Comparison of ENCODE assay signal across 2 cellular contexts in genomic region chrY:18696788-18697187, GRCh38.
DNase-seq lines count a peak whose midpoint lies in the region; ATAC-seq and TF ChIP-seq lines count a peak whose summit lies in the region.
"Not testable (repeated sequence)": the region's sequence is repeated elsewhere in the genome, so short reads cannot be mapped to it uniquely, and the experiment has no call there.

No MANE protein-coding gene starts in this region.

- not testable (repeated sequence) for H3K27me3 ChIP-seq in RWPE2 (ENCODE audit: insufficient read depth, poor library complexity, severe bottlenecking); foreskin keratinocyte

- H3K27ac ChIP-seq in RWPE2 (ENCODE audit: poor library complexity, severe bottlenecking); foreskin keratinocyte: not testable (repeated sequence)

- TF ChIP-seq CTCF in RWPE2 (IDR thresholded peaks at IDR 0.05; ENCODE audit: poor library complexity, severe bottlenecking); foreskin keratinocyte (conservative IDR thresholded peaks at IDR 0.05): not testable (repeated sequence)

- H3K9me3 ChIP-seq in RWPE2 (ENCODE audit: severe bottlenecking), result not testable (repeated sequence)

- not testable (repeated sequence) for H3K4me1 ChIP-seq in RWPE2 (ENCODE audit: insufficient read depth, poor library complexity, severe bottlenecking); foreskin keratinocyte

- not testable (repeated sequence) for H3K4me3 ChIP-seq in RWPE2 (ENCODE audit: severe bottlenecking)

- DNase-seq in RWPE2 (ENCODE audit: low spot score); foreskin keratinocyte: not testable (repeated sequence)

- H3K36me3 ChIP-seq in RWPE2 (ENCODE audit: low read depth), result not testable (repeated sequence)

- peak; percentile 38; the same call in 1 of the 3 replicates for ATAC-seq in RWPE2 (ENCODE audit: low read depth)
- ATAC-seq in foreskin keratinocyte, result peak; percentile 91
